1 cellular context compared by ENCODE assay signal in genomic region chr19:57527136-57527881, GRCh38.
TF ChIP-seq lines count a peak whose summit lies in the region.

TSS of gene ZNF549 (plus strand) at chr19:57527356. CDS start at chr19:57527574, 218 bp downstream.

TF ChIP-seq in HepG2, 621 proteins besides CTCF, POLR2A, EP300 and RAD21 (continued from another document and continues in another):
- TF ChIP-seq ARID5B (CRISPR knock-in tag; IDR thresholded peaks at IDR 0.05) (no peak), SOX5 (CRISPR knock-in tag; IDR thresholded peaks at IDR 0.05; ENCODE audit: borderline replicate concordance) (peak; percentile 40; the same call in 1 of the 2 replicates), ZNF678 (CRISPR knock-in tag; IDR thresholded peaks at IDR 0.05) (no peak), ZBTB21 (CRISPR knock-in tag; IDR thresholded peaks at IDR 0.05) (peak; percentile 82), MAFF (IDR thresholded peaks at IDR 0.05; ENCODE audit: low read depth, low read length) (peak; percentile 21; the same call in 1 of the 2 replicates), PHF20 (CRISPR knock-in tag; IDR thresholded peaks at IDR 0.05) (peak; percentile 96), ERF (CRISPR knock-in tag; IDR thresholded peaks at IDR 0.05) (peak; percentile 55; the same call in 1 of the 2 replicates), THYN1 (CRISPR knock-in tag; IDR thresholded peaks at IDR 0.05; ENCODE audit: borderline replicate concordance, low read depth) (no peak), ZFP1 (CRISPR knock-in tag; IDR thresholded peaks at IDR 0.05) (no peak), THAP11 (CRISPR knock-in tag; IDR thresholded peaks at IDR 0.05) (peak; percentile 99), ZNF703 (CRISPR knock-in tag; IDR thresholded peaks at IDR 0.05; ENCODE audit: borderline replicate concordance) (no peak), SMYD3 (CRISPR knock-in tag; IDR thresholded peaks at IDR 0.05) (no peak), AGO2 (optimal IDR thresholded peaks at IDR 0.05; ENCODE audit: low read depth, low read length) (peak; percentile 54), ZNF10 (CRISPR knock-in tag; IDR thresholded peaks at IDR 0.05; ENCODE audit: borderline replicate concordance, low read depth) (no peak), ZNF414 (CRISPR knock-in tag; IDR thresholded peaks at IDR 0.05) (peak; percentile 83), MIER2 (CRISPR knock-in tag; IDR thresholded peaks at IDR 0.05) (no peak), ZNF280B (CRISPR knock-in tag; IDR thresholded peaks at IDR 0.05; ENCODE audit: borderline replicate concordance) (peak; percentile 68; the same call in 1 of the 2 replicates), ZSCAN29 (CRISPR knock-in tag; conservative IDR thresholded peaks at IDR 0.05) (no peak; the same call in 1 of the 2 replicates), KIAA2018 (CRISPR knock-in tag; IDR thresholded peaks at IDR 0.05; ENCODE audit: borderline replicate concordance) (no peak), SNRNP70 (IDR thresholded peaks at IDR 0.05; ENCODE audit: low read depth, low read length) (no peak), THRA (CRISPR knock-in tag; IDR thresholded peaks at IDR 0.05; ENCODE audit: borderline replicate concordance) (no peak), ZNF639 (CRISPR knock-in tag; conservative IDR thresholded peaks at IDR 0.05) (peak; percentile 76), E2F1 (CRISPR knock-in tag; IDR thresholded peaks at IDR 0.05) (peak; percentile 76), NPAS2 (CRISPR knock-in tag; IDR thresholded peaks at IDR 0.05; ENCODE audit: borderline replicate concordance) (no peak), ELF3 (CRISPR knock-in tag; IDR thresholded peaks at IDR 0.05) (peak; percentile 84), DNMT1 (CRISPR knock-in tag; IDR thresholded peaks at IDR 0.05) (0 out of 2 replicates have a peak, but pooled peaks have one; percentile 66), NFE2L1 (CRISPR knock-in tag; IDR thresholded peaks at IDR 0.05; ENCODE audit: borderline replicate concordance) (0 out of 2 replicates have a peak, but pooled peaks have one; percentile 24), ZNF20 (CRISPR knock-in tag; IDR thresholded peaks at IDR 0.05) (no peak), ZMAT5 (CRISPR knock-in tag; IDR thresholded peaks at IDR 0.05; ENCODE audit: borderline replicate concordance, low read depth) (no peak), BHLHE40 (IDR thresholded peaks at IDR 0.05; ENCODE audit: low read length) (peak; percentile 73), MED1 (CRISPR knock-in tag; IDR thresholded peaks at IDR 0.05) (peak; percentile 57), CEBPG (CRISPR knock-in tag; IDR thresholded peaks at IDR 0.05) (peak; percentile 70), GATAD1 (CRISPR knock-in tag; IDR thresholded peaks at IDR 0.05) (peak; percentile 93), SP5 (CRISPR knock-in tag; IDR thresholded peaks at IDR 0.05; ENCODE audit: borderline replicate concordance, low read depth) (no peak), ZNF879 (CRISPR knock-in tag; IDR thresholded peaks at IDR 0.05) (no peak), TIGD3 (CRISPR knock-in tag; IDR thresholded peaks at IDR 0.05; ENCODE audit: borderline replicate concordance) (no peak), NFE2 (CRISPR knock-in tag; IDR thresholded peaks at IDR 0.05) (no peak), EED (CRISPR knock-in tag; IDR thresholded peaks at IDR 0.05) (peak; percentile 78), ZNF235 (CRISPR knock-in tag; IDR thresholded peaks at IDR 0.05; ENCODE audit: borderline replicate concordance) (no peak), FOXC1 (CRISPR knock-in tag; IDR thresholded peaks at IDR 0.05; ENCODE audit: borderline replicate concordance) (peak; percentile 92), ZNF343 (CRISPR knock-in tag; IDR thresholded peaks at IDR 0.05) (no peak)
